In genomic region chr10:112774808-112775207, GRCh38 we compare ENCODE assay signal across 19 cellular contexts.
"Had no signal": no experiment of that assay in that cellular context is flagged by ENCODE, and none has a peak within 500 bp of the region (broad histone marks: within the 10 kb centered on the region; RNA-seq: fewer than 3 reads in every experiment).

No MANE protein-coding gene starts in this region.

- H3K27me3 ChIP-seq: body of pancreas, dorsolateral prefrontal cortex, foreskin keratinocyte, neural progenitor cell, stomach, testis, upper lobe of left lung had no signal

- ATAC-seq: activated CD8-positive, alpha-beta memory T cell treated with anti-CD3 and anti-CD28 coated beads, Interleukin-2, amount 10 ng/mL, durations not matched to agents 7 days and 5 days; foreskin keratinocyte; psoas muscle; sciatic nerve; WTC11 had no signal

- H3K27ac ChIP-seq: dorsolateral prefrontal cortex, epithelial cell of prostate, foreskin keratinocyte, neural progenitor cell, psoas muscle, stomach, testis, upper lobe of left lung had no signal

- H3K4me3 ChIP-seq: body of pancreas, dorsolateral prefrontal cortex, lung, neural progenitor cell, psoas muscle, smooth muscle cell, stomach, testis, upper lobe of left lung had no signal

- H3K9me3 ChIP-seq: body of pancreas, psoas muscle, stomach, testis, upper lobe of left lung had no signal

- DNase-seq: activated CD4-positive, alpha-beta memory T cell treated with anti-CD3 and anti-CD28 coated beads, Interleukin-2, amount 10 ng/mL, durations not matched to agents 7 days and 5 days; activated CD4-positive, alpha-beta T cell treated with anti-CD3 and anti-CD28 coated beads for 48 hours; activated CD8-positive, alpha-beta memory T cell treated with anti-CD3 and anti-CD28 coated beads, Interleukin-2, amount 10 ng/mL, durations not matched to agents 7 days and 5 days; activated naive CD4-positive, alpha-beta T cell treated with Interleukin-2 at 50 U/mL for 16 hours; body of pancreas; foreskin keratinocyte; glutamatergic neuron; psoas muscle; stimulated activated CD4-positive, alpha-beta T cell treated with anti-CD3 and anti-CD28 coated beads, Interleukin-4, amount 100 ng/mL, for 1 hour; stomach; testis; upper lobe of left lung had no signal

- H3K36me3 ChIP-seq: neural progenitor cell, stomach, upper lobe of left lung had no signal
